In genomic region chr15:63497642-63498100, GRCh38 we compare ENCODE assay signal across 9 cellular contexts. TPM values are rescaled to one million over a fixed set of nuclear protein-coding genes. Genes with fewer than 3 reads are reported as not detected.
DNase-seq lines count a peak whose midpoint lies in the region; ATAC-seq and TF ChIP-seq lines count a peak whose summit lies in the region.
"Had no signal": no experiment of that assay in that cellular context is flagged by ENCODE, and none has a peak within 500 bp of the region (broad histone marks: within the 10 kb centered on the region; RNA-seq: fewer than 3 reads in every experiment).

No MANE protein-coding gene starts in this region.

- H3K9me2 ChIP-seq in DOHH2 (replicated peaks; ENCODE audit: control insufficient read depth, low read length) = no peaks in the 10 kb centered on the region
- H3K9me2 ChIP-seq in OCI-LY7 (ENCODE audit: insufficient read depth, low read length) = no peaks in the 10 kb centered on the region

- no peak overlapping the region for H2BK15ac ChIP-seq in mesendoderm (replicated peaks; ENCODE audit: low read depth)

- no peak overlapping the region for H2BK5ac ChIP-seq in mesendoderm (ENCODE audit: low read length)

- H3K27me3 ChIP-seq in DOHH2 (ENCODE audit: control insufficient read depth, low read length) = no peaks in the 10 kb centered on the region
- H3K27me3 ChIP-seq in mesendoderm (ENCODE audit: insufficient read depth, low read length, poor library complexity) = peaks cover 3% of the 10 kb centered on the region
- H3K27me3 ChIP-seq: gastrocnemius medialis had no signal

- H2BK120ac ChIP-seq in mesendoderm (ENCODE audit: low read depth, low read length) = no peak overlapping the region

- no peak overlapping the region for H3K18ac ChIP-seq in mesendoderm (ENCODE audit: low read length)

- no peak overlapping the region for H3K4me3 Mint-ChIP-seq in activated T-helper 17 cell treated with anti-CD3 and anti-CD28 coated beads, Interleukin-2, amount 50 U/mL, for 72 hours

- H3K4me2 ChIP-seq in DOHH2 (ENCODE audit: low read length) (peak overlapping the region; percentile 55), OCI-LY7 (ENCODE audit: low read length) (peak overlapping the region; percentile 68), mesendoderm (ENCODE audit: low read length) (no peak overlapping the region)

- H3F3A ChIP-seq in DOHH2 (ENCODE audit: control insufficient read depth, insufficient read depth) = peaks cover 20% of the 10 kb centered on the region

- peak overlapping the region; percentile 68; the same call in 1 of the 2 replicates for H2AFZ ChIP-seq in OCI-LY7 (ENCODE audit: low read length)

- H3K27ac Mint-ChIP-seq in activated T-helper 17 cell treated with anti-CD3 and anti-CD28 coated beads, Interleukin-2, amount 50 U/mL, for 72 hours = no peak overlapping the region

- no CpG with 5 or more reads among the region's 3 CpGs for WGBS in mesendoderm (ENCODE audit: extremely low coverage, insufficient coverage, low lambda C conversion rate)

- H3K56ac ChIP-seq in mesendoderm (ENCODE audit: low read length) = no peak overlapping the region

- H3K27me3 Mint-ChIP-seq in activated T-helper 17 cell treated with anti-CD3 and anti-CD28 coated beads, Interleukin-2, amount 50 U/mL, for 72 hours = no peaks in the 10 kb centered on the region

- H2AK5ac ChIP-seq in mesendoderm (ENCODE audit: low read length) = no peak overlapping the region

- H3K36me3 ChIP-seq in DOHH2 (ENCODE audit: control insufficient read depth, low read length) (no peaks in the 10 kb centered on the region), OCI-LY7 (ENCODE audit: insufficient read depth, low read length) (no peaks in the 10 kb centered on the region), mesendoderm (ENCODE audit: control insufficient read depth, insufficient read depth, low read length) (no peaks in the 10 kb centered on the region)
- H3K36me3 ChIP-seq: gastrocnemius medialis had no signal

- H3K4me1 Mint-ChIP-seq in activated T-helper 17 cell treated with anti-CD3 and anti-CD28 coated beads, Interleukin-2, amount 50 U/mL, for 72 hours = peaks cover 47% of the 10 kb centered on the region

- H3K79me2 ChIP-seq in DOHH2 (ENCODE audit: control insufficient read depth, low read length) (peaks cover 7% of the 10 kb centered on the region; the same call in 1 of the 2 replicates), OCI-LY7 (ENCODE audit: insufficient read depth, low read depth, low read length) (peaks cover 4% of the 10 kb centered on the region; the same call in 1 of the 2 replicates), mesendoderm (ENCODE audit: control insufficient read depth, insufficient read depth, low read length) (no peaks in the 10 kb centered on the region)

- H3K36me3 Mint-ChIP-seq in activated T-helper 17 cell treated with anti-CD3 and anti-CD28 coated beads, Interleukin-2, amount 50 U/mL, for 72 hours (ENCODE audit: low read depth) = no peaks in the 10 kb centered on the region

- no peaks in the 10 kb centered on the region for H3K9me3 ChIP-seq in DOHH2 (ENCODE audit: control insufficient read depth, insufficient read depth, low read length)
- H3K9me3 ChIP-seq in OCI-LY7 (ENCODE audit: low read length) = no peaks in the 10 kb centered on the region
- H3K9me3 ChIP-seq: gastrocnemius medialis had no signal

- H3K27ac ChIP-seq in DOHH2 (ENCODE audit: low read depth, low read length) (peak overlapping the region; percentile 64), OCI-LY7 (ENCODE audit: low read depth, low read length, poor library complexity, severe bottlenecking) (peak overlapping the region; percentile 78), mesendoderm (ENCODE audit: low read depth, low read length) (no peak overlapping the region)

- peak; percentile 38 for ATAC-seq in activated T-helper 17 cell treated with anti-CD3 and anti-CD28 coated beads, Interleukin-2, amount 50 U/mL, for 72 hours (replicated peaks)
- no peak for ATAC-seq in GM21367 (IDR thresholded peaks at IDR 0.05; ENCODE audit: unreplicated experiment)
- ATAC-seq in HG03571 (IDR thresholded peaks at IDR 0.05; ENCODE audit: unreplicated experiment) = no peak
- no peak for ATAC-seq in GM21576 (IDR thresholded peaks at IDR 0.05; ENCODE audit: unreplicated experiment)

- no TSS peak for BruUV-seq in OCI-LY7 (replicated peaks; lab: Mats Ljungman, UMichigan)

- no peak for TF ChIP-seq CTCF in DOHH2 (IDR thresholded peaks at IDR 0.05; ENCODE audit: low read depth, low read length, poor library complexity, severe bottlenecking)
- TF ChIP-seq CTCF in OCI-LY7 (conservative IDR thresholded peaks at IDR 0.05; ENCODE audit: low read length) = no peak

- H3K4ac ChIP-seq in mesendoderm (ENCODE audit: low read depth, low read length) = no peak overlapping the region

- no peak overlapping the region for H4K5ac ChIP-seq in mesendoderm (ENCODE audit: low read length)

- H3K4me3 ChIP-seq in DOHH2 (ENCODE audit: low read length) (peak overlapping the region; percentile 41), OCI-LY7 (ENCODE audit: low read depth, low read length, poor library complexity, severe bottlenecking) (peak overlapping the region; percentile 14), mesendoderm (ENCODE audit: low read length) (no peak overlapping the region)
- H3K4me3 ChIP-seq: gastrocnemius medialis had no signal

- no peaks in the 10 kb centered on the region for H3K79me1 ChIP-seq in mesendoderm (ENCODE audit: low read length)

- no peaks in the 10 kb centered on the region for H3K9me3 Mint-ChIP-seq in activated T-helper 17 cell treated with anti-CD3 and anti-CD28 coated beads, Interleukin-2, amount 50 U/mL, for 72 hours

- DNase-seq in OCI-LY7 (ENCODE audit: low spot score) (peak; percentile 85), mucosa of gallbladder (ENCODE audit: low spot score) (peak; percentile 26), mesendoderm (no peak)

- H4K20me1 ChIP-seq in DOHH2 (ENCODE audit: control insufficient read depth, insufficient read depth, low read depth, low read length) (no peaks in the 10 kb centered on the region), OCI-LY7 (ENCODE audit: insufficient read depth, low read length) (no peaks in the 10 kb centered on the region)

- intact Hi-C loops in OCI-LY7 (cut with micrococcal nuclease; ENCODE audit: unreplicated experiment) = no loop called here

- H3K9ac ChIP-seq in mesendoderm (ENCODE audit: low read length) = no peak overlapping the region

- no peak overlapping the region for H3K23ac ChIP-seq in mesendoderm (ENCODE audit: low read length)

- no peak overlapping the region for H4K8ac ChIP-seq in mesendoderm (ENCODE audit: low read depth, low read length)

- POLR2A ChIA-PET in OCI-LY7 (lab: Charles Lee) = interaction anchor here (0.6 to 3.2 kb wide), 8 partner anchors 9 to 77 kb away, joined by 3 to 23 read pairs (median 4); no protein-coding TSS in a partner anchor

- CTCF ChIA-PET in OCI-LY7 (lab: Charles Lee; ENCODE audit: unreplicated experiment) = interaction anchor here (0.8 kb wide), 1 partner anchor 14 kb away, joined by 3 read pairs; no protein-coding TSS in a partner anchor

- H3K4me1 ChIP-seq in DOHH2 (ENCODE audit: control insufficient read depth, low read length) (peaks cover 69% of the 10 kb centered on the region), OCI-LY7 (ENCODE audit: insufficient read depth, low read length, poor library complexity, severe bottlenecking) (peaks cover 74% of the 10 kb centered on the region), mesendoderm (ENCODE audit: control insufficient read depth, low read depth, low read length) (peaks cover 10% of the 10 kb centered on the region)

RNA-seq across cellular contexts. Expression of gene USP3, which starts 6.7 kb away (rescaled TPM):
- 26.3 and 34.6 TPM in 2 replicates for total RNA-seq in OCI-LY7 (2014; rRNA removed; shearing (Covaris generic))
- total RNA-seq in OCI-LY7 (2022) (53.0 and 64.9 TPM in 2 replicates), mucosa of gallbladder (81.2 TPM)
- 100 to 1,000 TPM in 1 of 2 donors, 10 to 100 TPM in 1; 60.9 to 102 TPM for total RNA-seq in activated T-helper 17 cell treated with anti-CD3 and anti-CD28 coated beads, Interleukin-2, amount 50 U/mL, for 72 hours
- 10.3 TPM for polyA plus RNA-seq in mesendoderm (2013, experiment 1 of 2)
- polyA plus RNA-seq in mesendoderm (2013, experiment 2 of 2) = 9.1 TPM
